8 cellular contexts compared by ENCODE assay signal in genomic region chr2:33723322-33723721, GRCh38.
"Had no signal": no experiment of that assay in that cellular context is flagged by ENCODE, and none has a peak within 500 bp of the region (broad histone marks: within the 10 kb centered on the region; RNA-seq: fewer than 3 reads in every experiment).

No MANE protein-coding gene starts in this region.

- ATAC-seq: GM23338, HCT116, HepG2 had no signal

- DNase-seq: H7, HFFc6, KBM-7 had no signal

- H3K4me3 ChIP-seq: GM23338, HAP-1 had no signal

- H2AFZ ChIP-seq: GM23338 had no signal

- H3K4me1 ChIP-seq: HAP-1 had no signal

- FAIRE-seq: HepG2 had no signal

- H3K36me3 ChIP-seq: HAP-1 had no signal

- H3K27ac ChIP-seq: HL-60 had no signal

- H3K4me2 ChIP-seq: GM23338 had no signal

- H3K9me3 ChIP-seq: HAP-1 had no signal
